ENCODE assay signal across 1 cellular context in the genomic region with DNA sequence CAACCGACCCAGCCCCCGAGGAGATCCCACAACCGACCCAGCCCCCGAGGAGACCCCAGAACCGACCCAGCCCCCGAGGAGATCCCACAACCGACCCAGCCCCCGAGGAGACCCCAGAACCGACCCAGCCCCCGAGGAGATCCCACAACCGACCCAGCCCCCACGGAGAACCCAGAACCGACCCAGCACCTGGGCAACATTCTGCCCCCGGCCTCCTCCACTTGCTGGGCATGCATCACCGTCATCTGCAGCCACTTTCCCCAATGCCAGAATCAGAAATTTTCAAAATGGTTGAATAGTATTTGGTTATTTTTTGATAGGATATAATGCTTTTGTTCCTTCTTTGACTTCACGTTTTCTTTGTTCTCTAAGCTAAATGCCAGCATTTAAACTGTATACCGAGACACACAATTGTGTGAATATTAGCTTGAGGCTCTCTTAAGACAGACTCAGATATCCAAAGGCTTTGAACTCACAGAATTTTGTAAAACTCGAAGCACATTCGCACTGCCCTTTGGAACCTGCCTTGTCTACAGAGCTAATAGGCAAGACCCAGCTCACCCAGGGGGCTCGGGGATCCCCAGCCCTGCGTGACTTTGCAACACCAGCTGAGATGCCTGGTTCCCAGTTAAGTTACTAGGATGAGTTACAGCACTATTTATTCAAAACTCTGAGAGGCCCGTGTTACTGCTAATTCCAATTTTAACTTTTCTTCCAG.
TF ChIP-seq lines count a peak whose summit lies in the region.

No MANE protein-coding gene starts in this region.

TF ChIP-seq in SK-N-SH, 30 proteins besides CTCF, POLR2A, EP300 and RAD21 (continued from another document):
- TF ChIP-seq, protein P1, sequence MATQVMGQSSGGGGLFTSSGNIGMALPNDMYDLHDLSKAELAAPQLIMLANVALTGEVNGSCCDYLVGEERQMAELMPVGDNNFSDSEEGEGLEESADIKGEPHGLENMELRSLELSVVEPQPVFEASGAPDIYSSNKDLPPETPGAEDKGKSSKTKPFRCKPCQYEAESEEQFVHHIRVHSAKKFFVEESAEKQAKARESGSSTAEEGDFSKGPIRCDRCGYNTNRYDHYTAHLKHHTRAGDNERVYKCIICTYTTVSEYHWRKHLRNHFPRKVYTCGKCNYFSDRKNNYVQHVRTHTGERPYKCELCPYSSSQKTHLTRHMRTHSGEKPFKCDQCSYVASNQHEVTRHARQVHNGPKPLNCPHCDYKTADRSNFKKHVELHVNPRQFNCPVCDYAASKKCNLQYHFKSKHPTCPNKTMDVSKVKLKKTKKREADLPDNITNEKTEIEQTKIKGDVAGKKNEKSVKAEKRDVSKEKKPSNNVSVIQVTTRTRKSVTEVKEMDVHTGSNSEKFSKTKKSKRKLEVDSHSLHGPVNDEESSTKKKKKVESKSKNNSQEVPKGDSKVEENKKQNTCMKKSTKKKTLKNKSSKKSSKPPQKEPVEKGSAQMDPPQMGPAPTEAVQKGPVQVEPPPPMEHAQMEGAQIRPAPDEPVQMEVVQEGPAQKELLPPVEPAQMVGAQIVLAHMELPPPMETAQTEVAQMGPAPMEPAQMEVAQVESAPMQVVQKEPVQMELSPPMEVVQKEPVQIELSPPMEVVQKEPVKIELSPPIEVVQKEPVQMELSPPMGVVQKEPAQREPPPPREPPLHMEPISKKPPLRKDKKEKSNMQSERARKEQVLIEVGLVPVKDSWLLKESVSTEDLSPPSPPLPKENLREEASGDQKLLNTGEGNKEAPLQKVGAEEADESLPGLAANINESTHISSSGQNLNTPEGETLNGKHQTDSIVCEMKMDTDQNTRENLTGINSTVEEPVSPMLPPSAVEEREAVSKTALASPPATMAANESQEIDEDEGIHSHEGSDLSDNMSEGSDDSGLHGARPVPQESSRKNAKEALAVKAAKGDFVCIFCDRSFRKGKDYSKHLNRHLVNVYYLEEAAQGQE (IDR thresholded peaks at IDR 0.05; ENCODE audit: low read depth, low read length), result no peak
- TF ChIP-seq YY1 (IDR thresholded peaks at IDR 0.05; ENCODE audit: low read depth), result no peak
- no peak for TF ChIP-seq NRF1 (IDR thresholded peaks at IDR 0.05; ENCODE audit: low read depth, low read length)
- TF ChIP-seq MEF2A (IDR thresholded peaks at IDR 0.05; ENCODE audit: borderline replicate concordance, low read depth), result no peak
- TF ChIP-seq MAX (IDR thresholded peaks at IDR 0.05; ENCODE audit: low read depth), result no peak
- TF ChIP-seq POLR2AphosphoS5 (IDR thresholded peaks at IDR 0.05; ENCODE audit: low read depth, low read length), result no peak
- TF ChIP-seq, protein P2, sequence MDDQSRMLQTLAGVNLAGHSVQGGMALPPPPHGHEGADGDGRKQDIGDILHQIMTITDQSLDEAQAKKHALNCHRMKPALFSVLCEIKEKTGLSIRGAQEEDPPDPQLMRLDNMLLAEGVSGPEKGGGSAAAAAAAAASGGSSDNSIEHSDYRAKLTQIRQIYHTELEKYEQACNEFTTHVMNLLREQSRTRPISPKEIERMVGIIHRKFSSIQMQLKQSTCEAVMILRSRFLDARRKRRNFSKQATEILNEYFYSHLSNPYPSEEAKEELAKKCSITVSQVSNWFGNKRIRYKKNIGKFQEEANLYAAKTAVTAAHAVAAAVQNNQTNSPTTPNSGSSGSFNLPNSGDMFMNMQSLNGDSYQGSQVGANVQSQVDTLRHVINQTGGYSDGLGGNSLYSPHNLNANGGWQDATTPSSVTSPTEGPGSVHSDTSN (IDR thresholded peaks at IDR 0.05), result no peak
